Comparison of ENCODE assay signal across 10 cellular contexts in the genomic region with DNA sequence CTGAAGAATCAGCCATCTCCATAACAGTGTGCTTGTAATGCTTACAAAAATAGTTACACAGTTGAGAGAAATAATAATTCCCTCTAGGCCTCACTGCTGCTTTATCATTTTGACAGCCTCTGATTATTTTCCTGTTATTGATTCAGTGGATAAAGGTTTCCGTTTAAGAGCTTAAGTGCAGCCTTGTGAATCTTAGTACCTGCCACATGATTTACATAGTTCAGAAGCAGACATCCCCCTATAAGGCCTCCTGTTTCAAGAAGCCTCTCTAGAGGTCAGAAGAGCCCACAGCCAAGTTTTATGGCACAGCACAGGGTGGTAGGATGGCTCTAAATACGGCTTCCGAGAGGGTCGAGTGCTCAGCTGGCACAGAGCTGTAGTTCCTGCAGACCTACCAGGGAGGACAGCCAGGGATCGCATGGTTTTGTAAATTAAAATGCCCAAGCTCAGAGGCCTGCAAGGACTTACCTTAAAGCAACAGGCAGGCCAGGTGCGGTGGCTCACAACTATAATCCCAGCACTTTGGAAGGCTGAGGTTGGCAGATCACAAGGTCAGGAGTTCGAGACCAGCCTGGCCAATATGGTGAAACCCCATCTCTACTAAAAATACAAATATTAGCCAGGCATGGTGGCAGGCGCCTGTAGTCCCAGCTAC. TPM values are rescaled to one million over a fixed set of nuclear protein-coding genes. Genes with fewer than 3 reads are reported as not detected.
A peak's percentile ranks its signal among the peaks of the same experiment; 100 is the strongest.
DNase-seq lines count a peak whose midpoint lies in the region; ATAC-seq, FAIRE-seq and TF ChIP-seq lines count a peak whose summit lies in the region.
"Had no signal": no experiment of that assay in that cellular context is flagged by ENCODE, and none has a peak within 500 bp of the region (broad histone marks: within the 10 kb centered on the region; RNA-seq: fewer than 3 reads in every experiment).

No MANE protein-coding gene starts in this region.

- H3K4me1 Mint-ChIP-seq in natural killer cell treated with Interleukin-12 subunit alpha and Interleukin-12 subunit beta and Interleukin-15 and Interleukin-18, amount 100 ng/mL, for 72 hours (ENCODE audit: low read depth in 2 of 2), result no peaks in the 10 kb centered on the region
- H3K4me1 Mint-ChIP-seq in natural killer cell, result no peaks in the 10 kb centered on the region

- intact Hi-C loops in natural killer cell (cut with micrococcal nuclease) (no loop called here), endothelial cell of umbilical vein (cut with micrococcal nuclease) (no loop called here)

- peaks cover 14% of the 10 kb centered on the region for H3K4me1 ChIP-seq in endothelial cell of umbilical vein (ENCODE audit: control insufficient read depth, extremely low read depth, insufficient read depth, low read length)

- no peak overlapping the region for H3K9ac ChIP-seq in endothelial cell of umbilical vein (replicated peaks; ENCODE audit: extremely low read depth, insufficient read depth, low read length)

- H4K20me1 ChIP-seq in endothelial cell of umbilical vein (replicated peaks; ENCODE audit: control insufficient read depth, extremely low read depth, insufficient read depth, low read length), result no peaks in the 10 kb centered on the region

- no peaks in the 10 kb centered on the region for H3K27me3 ChIP-seq in endothelial cell of umbilical vein (ENCODE audit: control insufficient read depth in 2 of 2, insufficient read depth in 2 of 2, low read length in 2 of 2)

- dilution Hi-C loops in endothelial cell of umbilical vein (cut with MboI; ENCODE audit: extremely low pct_ligation_motif_present, low sequenced_read_pairs), result no loop called here

- H3K9me3 ChIP-seq in endothelial cell of umbilical vein (replicated peaks; ENCODE audit: control insufficient read depth, insufficient read depth, low read length), result no peaks in the 10 kb centered on the region

- TF ChIP-seq POLR2A in endothelial cell of umbilical vein (IDR thresholded peaks at IDR 0.05; ENCODE audit: low read depth, low read length), result no peak

- CTCF ChIA-PET in endothelial cell of umbilical vein (lab: Charles Lee), result interaction anchor here (1.0 to 3.7 kb wide), 2 partner anchors 9 to 17 kb away, joined by 3 to 21 read pairs; a partner anchor contains a TSS

- no peaks in the 10 kb centered on the region for H3K79me2 ChIP-seq in endothelial cell of umbilical vein (ENCODE audit: control insufficient read depth, insufficient read depth, low read length)

- no peak overlapping the region for H3K4me3 Mint-ChIP-seq in natural killer cell treated with Interleukin-12 subunit alpha and Interleukin-12 subunit beta and Interleukin-15 and Interleukin-18, amount 100 ng/mL, for 72 hours
- no peak overlapping the region for H3K4me3 Mint-ChIP-seq in natural killer cell

- FAIRE-seq in endothelial cell of umbilical vein (lab: Jason Lieb, UNC), result peak; percentile 76
- FAIRE-seq: GM18507 had no signal

- BruUV-seq in endothelial cell of umbilical vein (replicated peaks; lab: Mats Ljungman, UMichigan), result no TSS peak

- no peaks in the 10 kb centered on the region for H3K27me3 Mint-ChIP-seq in natural killer cell treated with Interleukin-12 subunit alpha and Interleukin-12 subunit beta and Interleukin-15 and Interleukin-18, amount 100 ng/mL, for 72 hours
- peaks cover 5 to 8% of the 10 kb centered on the region in 2 donors for H3K27me3 Mint-ChIP-seq in natural killer cell (ENCODE audit: low read depth in 2 of 2)

- no peak overlapping the region for H3K4me3 ChIP-seq in endothelial cell of umbilical vein (replicated peaks in 1 of 3; ENCODE audit: insufficient read depth in 1 of 3, low read depth in 1 of 3, low read length in 3 of 3)

- no peak overlapping the region for H3K27ac ChIP-seq in endothelial cell of umbilical vein (ENCODE audit: insufficient read depth, low read depth, low read length)

- no peaks in the 10 kb centered on the region for H3K9me1 ChIP-seq in endothelial cell of umbilical vein (replicated peaks; ENCODE audit: control insufficient read depth, extremely low read depth, insufficient read depth, low read length)

- no peak overlapping the region for H3K4me2 ChIP-seq in endothelial cell of umbilical vein (ENCODE audit: insufficient read depth, low read length)

- H2AFZ ChIP-seq in endothelial cell of umbilical vein (ENCODE audit: low read depth, low read length), result no peak overlapping the region

- ATAC-seq in natural killer cell treated with Interleukin-12 subunit alpha and Interleukin-12 subunit beta and Interleukin-15 and Interleukin-18, amount 100 ng/mL, for 72 hours, result no peak
- ATAC-seq in natural killer cell, result no peak
- ATAC-seq in HG03108 (IDR thresholded peaks at IDR 0.05; ENCODE audit: unreplicated experiment), result peak; percentile 97

- DNase-seq in natural killer cell treated with Interleukin-12 subunit alpha and Interleukin-12 subunit beta and Interleukin-15 and Interleukin-18, amount 100 ng/mL, for 72 hours (ENCODE audit: low spot score), result peak; percentile 26
- DNase-seq in natural killer cell (no peak), endothelial cell of umbilical vein (ENCODE audit: low read depth, low spot score) (peak; percentile 61), DMS53 treated with DMSO at 0.1 percent for 48 hours (lab: John Stamatoyannopoulos, UW; ENCODE audit: unreplicated experiment) (no peak), NCI-H146 (lab: John Stamatoyannopoulos, UW) (no peak), SKM-1 treated with dmso at 0.1 percent for 144 hours (lab: John Stamatoyannopoulos, UW; ENCODE audit: unreplicated experiment) (no peak), NCI-H446 (lab: John Stamatoyannopoulos, UW) (no peak)

- H3K9me3 Mint-ChIP-seq in natural killer cell treated with Interleukin-12 subunit alpha and Interleukin-12 subunit beta and Interleukin-15 and Interleukin-18, amount 100 ng/mL, for 72 hours, result no peaks in the 10 kb centered on the region
- no peaks in the 10 kb centered on the region for H3K9me3 Mint-ChIP-seq in natural killer cell
- H3K9me3 Mint-ChIP-seq: IgD-negative memory B cell had no signal

- no peaks in the 10 kb centered on the region for H3K36me3 Mint-ChIP-seq in natural killer cell treated with Interleukin-12 subunit alpha and Interleukin-12 subunit beta and Interleukin-15 and Interleukin-18, amount 100 ng/mL, for 72 hours
- H3K36me3 Mint-ChIP-seq in natural killer cell, result no peaks in the 10 kb centered on the region

- POLR2A ChIA-PET in endothelial cell of umbilical vein (lab: Charles Lee), result no interaction called here

- H3K36me3 ChIP-seq in endothelial cell of umbilical vein (ENCODE audit: control insufficient read depth in 2 of 2, extremely low read depth in 1 of 2, insufficient read depth in 2 of 2, low read length in 2 of 2), result peaks cover 0 to 3% of the 10 kb centered on the region in 2 experiments

- no peak overlapping the region for H3K27ac Mint-ChIP-seq in natural killer cell treated with Interleukin-12 subunit alpha and Interleukin-12 subunit beta and Interleukin-15 and Interleukin-18, amount 100 ng/mL, for 72 hours
- no peak overlapping the region for H3K27ac Mint-ChIP-seq in natural killer cell
- H3K27ac Mint-ChIP-seq: IgD-negative memory B cell had no signal

- TF ChIP-seq CTCF in natural killer cell (IDR thresholded peaks at IDR 0.05) (no peak), endothelial cell of umbilical vein (IDR thresholded peaks at IDR 0.05; ENCODE audit: extremely low read depth in 1 of 2, insufficient read depth in 1 of 2, low read depth in 1 of 2, low read length in 2 of 2) (no peak)

TF ChIP-seq in endothelial cell of umbilical vein, 7 proteins besides CTCF, POLR2A, EP300 and RAD21:
- TF ChIP-seq FOS (IDR thresholded peaks at IDR 0.05; ENCODE audit: borderline replicate concordance, insufficient read depth, low read length), result no peak
- no peak for TF ChIP-seq JUN (IDR thresholded peaks at IDR 0.05; ENCODE audit: borderline replicate concordance, insufficient read depth, insufficient read length, low read depth)

RNA-seq across cellular contexts. Expression of a gene that starts 17.6 kb away (rescaled TPM):
- 10 to 100 TPM; 35.9 to 40.4 TPM for total RNA-seq in natural killer cell treated with Interleukin-12 subunit alpha and Interleukin-12 subunit beta and Interleukin-15 and Interleukin-18, amount 100 ng/mL, for 72 hours
- total RNA-seq in natural killer cell (10 to 100 TPM; 39.4 to 55.4 (median 47.0) TPM), endothelial cell of umbilical vein (57.2 and 60.2 TPM in 2 replicates)
- 36.1 and 39.5 TPM in 2 replicates for polyA plus RNA-seq in endothelial cell of umbilical vein
- 34.7 and 35.1 TPM in 2 replicates for polyA plus RNA-seq in endothelial cell of umbilical vein (2011; cell fraction: cytosol; rRNA removed)
- polyA plus RNA-seq in endothelial cell of umbilical vein (2011; cell fraction: nucleus; rRNA removed), result 77.3 and 91.5 TPM in 2 replicates
- polyA plus RNA-seq in endothelial cell of umbilical vein (2012), result 74.6 and 78.9 TPM in 2 replicates
- polyA minus RNA-seq in endothelial cell of umbilical vein, result 53.3 and 57.9 TPM in 2 replicates
- polyA minus RNA-seq in endothelial cell of umbilical vein (2011; cell fraction: cytosol; rRNA and poly(A)+ RNA removed), result 11.0 TPM
- polyA minus RNA-seq in endothelial cell of umbilical vein (2011; cell fraction: nucleus; rRNA and poly(A)+ RNA removed), result 20.6 and 25.1 TPM in 2 replicates

RNA-seq across cellular contexts. Expression of a gene that starts 34.8 kb away (rescaled TPM):
- total RNA-seq in natural killer cell treated with Interleukin-12 subunit alpha and Interleukin-12 subunit beta and Interleukin-15 and Interleukin-18, amount 100 ng/mL, for 72 hours, result 10 to 100 TPM; 24.9 to 58.7 TPM
- total RNA-seq in natural killer cell (10 to 100 TPM; 36.4 to 43.1 (median 41.4) TPM), endothelial cell of umbilical vein (51.2 and 52.2 TPM in 2 replicates)
- polyA plus RNA-seq in endothelial cell of umbilical vein, result 86.3 and 87.0 TPM in 2 replicates
- polyA plus RNA-seq in endothelial cell of umbilical vein (2011; cell fraction: cytosol; rRNA removed), result 57.3 and 62.1 TPM in 2 replicates
- 119 and 126 TPM in 2 replicates for polyA plus RNA-seq in endothelial cell of umbilical vein (2011; cell fraction: nucleus; rRNA removed)
- polyA plus RNA-seq in endothelial cell of umbilical vein (2012), result 50.9 and 69.0 TPM in 2 replicates
- polyA minus RNA-seq in endothelial cell of umbilical vein, result 57.4 and 58.9 TPM in 2 replicates
- polyA minus RNA-seq in endothelial cell of umbilical vein (2011; cell fraction: cytosol; rRNA and poly(A)+ RNA removed), result 10.8 TPM
- 26.4 and 27.4 TPM in 2 replicates for polyA minus RNA-seq in endothelial cell of umbilical vein (2011; cell fraction: nucleus; rRNA and poly(A)+ RNA removed)

Comparison
In these comparisons a context has a peak if more than half of its experiments do, and no peak if none do; other contexts are left out.
1. DNase-seq: peak in natural killer cell treated with Interleukin-12 subunit alpha and Interleukin-12 subunit beta and Interleukin-15 and Interleukin-18, amount 100 ng/mL, for 72 hours (single experiment) and endothelial cell of umbilical vein (single experiment); none in natural killer cell (single experiment), DMS53 treated with DMSO at 0.1 percent for 48 hours (single experiment), NCI-H146 (single experiment), SKM-1 treated with dmso at 0.1 percent for 144 hours (single experiment) and NCI-H446 (0 of 2).